ENCODE assay signal across 27 cellular contexts in genomic region chr2:19251554-19251953, GRCh38.
"Had no signal": no experiment of that assay in that cellular context is flagged by ENCODE, and none has a peak within 500 bp of the region (broad histone marks: within the 10 kb centered on the region; RNA-seq: fewer than 3 reads in every experiment).

No MANE protein-coding gene starts in this region.

- H3K9me3 ChIP-seq: left ventricle myocardium inferior, mucosa of descending colon, neutrophil, sigmoid colon, spleen, suprapubic skin, tibial artery, upper lobe of right lung had no signal

- H3K4me3 ChIP-seq: cardiac muscle cell, coronary artery, left ventricle myocardium inferior, mucosa of descending colon, sigmoid colon, spleen, suprapubic skin, tibial artery, upper lobe of right lung had no signal

- DNase-seq: activated CD4-positive, alpha-beta T cell treated with anti-CD3 and anti-CD28 coated beads, Interleukin-2, amount 50 U/mL, for 1 hour; activated CD8-positive, alpha-beta T cell treated with anti-CD3 and anti-CD28 coated beads for 36 hours; activated naive CD8-positive, alpha-beta T cell treated with anti-CD3 and anti-CD28 coated beads, Interleukin-2, amount 50 U/mL, for 24 hours; activated T-cell treated with anti-CD3 and anti-CD28 coated beads, Interleukin-2, amount 50 U/mL, for 4 hours; aorta; cerebellar nuclear complex; effector memory CD8-positive, alpha-beta T cell; erythroblast; left ventricle myocardium inferior; mucosa of descending colon; retina; sigmoid colon; spleen; stimulated activated naive CD4-positive, alpha-beta T cell; SW 1271; T-helper 17 cell; T1000; tibial artery; upper lobe of right lung had no signal

- ATAC-seq: activated CD8-positive, alpha-beta T cell treated with anti-CD3 and anti-CD28 coated beads for 36 hours; activated naive CD8-positive, alpha-beta T cell treated with anti-CD3 and anti-CD28 coated beads, Interleukin-2, amount 50 U/mL, for 24 hours; activated T-cell treated with anti-CD3 and anti-CD28 coated beads, Interleukin-2, amount 50 U/mL, for 4 hours; activated T-helper 17 cell treated with anti-CD3 and anti-CD28 coated beads, Interleukin-2, amount 50 U/mL, for 72 hours; effector memory CD8-positive, alpha-beta T cell; mucosa of descending colon; T-helper 17 cell; upper lobe of right lung; WTC11 had no signal

- FAIRE-seq: frontal cortex, islet of Langerhans had no signal

- H3K36me3 ChIP-seq: cardiac muscle cell, left ventricle myocardium inferior, neutrophil, sigmoid colon, spleen, suprapubic skin, tibial artery, upper lobe of right lung had no signal

- H3K27ac ChIP-seq: cardiac muscle cell, coronary artery, left ventricle myocardium inferior, neutrophil, sigmoid colon, spleen, suprapubic skin, tibial artery, upper lobe of right lung had no signal

- H3K27me3 ChIP-seq: cardiac muscle cell, neutrophil, sigmoid colon, spleen, suprapubic skin, tibial artery, upper lobe of right lung had no signal

- H3K4me1 ChIP-seq: left ventricle myocardium inferior, sigmoid colon, spleen, tibial artery, upper lobe of right lung had no signal
